Comparison of ENCODE assay signal across 2 cellular contexts in the genomic region with DNA sequence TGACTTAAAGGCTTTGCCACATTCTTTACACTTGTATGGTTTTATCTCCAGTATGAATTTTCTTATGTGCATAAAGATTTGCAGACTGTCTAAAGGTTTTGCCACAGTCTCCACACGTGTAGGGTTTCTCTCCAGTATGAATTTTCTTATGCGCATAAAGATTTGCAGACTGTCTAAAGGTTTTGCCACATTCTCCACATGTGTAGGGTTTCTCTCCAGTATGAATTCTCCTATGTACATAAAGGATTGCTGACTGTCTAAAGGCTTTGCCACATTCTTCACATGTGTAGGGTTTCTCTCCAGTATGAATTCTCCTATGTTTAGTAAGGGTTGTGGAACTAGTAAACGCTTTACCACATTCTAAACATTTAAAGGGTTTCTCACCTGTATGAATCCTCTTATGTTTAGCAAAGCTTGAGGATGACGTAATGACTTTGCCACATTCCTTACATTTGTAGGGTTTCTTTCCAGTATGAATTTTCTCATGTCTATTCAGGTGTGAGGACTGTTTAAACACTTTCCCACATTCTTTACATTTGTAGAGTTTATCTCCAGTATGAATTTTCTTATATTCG.
TF ChIP-seq lines count a peak whose summit lies in the region.

No MANE protein-coding gene starts in this region.

TF ChIP-seq in K562, 482 proteins besides CTCF, POLR2A, EP300 and RAD21:
- TF ChIP-seq ZNF75A (CRISPR knock-in tag; IDR thresholded peaks at IDR 0.05) (peak; percentile 70; the same call in 1 of the 2 replicates), ZNF274 (IDR thresholded peaks at IDR 0.05; ENCODE audit: borderline replicate concordance, low read depth, low read length) (peak; percentile 90)

TF ChIP-seq in HepG2, 621 proteins besides CTCF, POLR2A, EP300 and RAD21:
- TF ChIP-seq ZNF274 (CRISPR knock-in tag; IDR thresholded peaks at IDR 0.05), result peak; percentile 95; the same call in 1 of the 2 replicates
TF ChIP-seq in HepG2: peak in this region for 1; not testable (repeated sequence) for 620.
